15 cellular contexts compared by ENCODE assay signal in the genomic region with DNA sequence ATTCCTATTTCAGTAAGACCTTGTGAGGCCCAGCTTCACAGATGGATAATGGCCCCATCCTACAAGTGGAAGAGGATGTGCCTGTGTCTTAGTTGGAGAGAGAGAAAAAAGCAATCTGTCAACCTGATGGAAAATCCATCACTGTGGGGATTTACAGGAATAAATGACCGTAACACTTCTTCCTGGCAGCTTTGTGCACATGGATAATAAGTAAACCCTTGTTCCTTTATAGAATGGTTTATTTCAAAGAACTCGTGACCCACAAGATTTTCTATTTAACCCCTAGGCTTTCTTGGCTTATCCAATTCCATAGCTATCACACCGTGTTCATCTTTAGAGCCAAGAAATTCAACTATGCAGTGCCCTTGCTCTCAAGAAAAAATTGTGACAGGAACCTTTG.
A peak's percentile ranks its signal among the peaks of the same experiment; 100 is the strongest.
DNase-seq lines count a peak whose midpoint lies in the region; ATAC-seq and TF ChIP-seq lines count a peak whose summit lies in the region.
"Had no signal": no experiment of that assay in that cellular context is flagged by ENCODE, and none has a peak within 500 bp of the region (broad histone marks: within the 10 kb centered on the region; RNA-seq: fewer than 3 reads in every experiment).

No MANE protein-coding gene starts in this region.

- H3K9ac ChIP-seq in neuronal stem cell (ENCODE audit: low read depth, low read length, poor library complexity) = no peak overlapping the region

- DNase-seq in HFFc6 = no peak
- peak; percentile 17 for DNase-seq in SK-MEL-5 (ENCODE audit: low read depth, low spot score)
- no peak for DNase-seq in neuronal stem cell (ENCODE audit: low spot score)
- DNase-seq in spleen = no peak
- DNase-seq in SHP77 treated with DMSO at 0.1 percent for 48 hours (lab: John Stamatoyannopoulos, UW) = no peak
- no peak for DNase-seq in suprapubic skin (ENCODE audit: low spot score in 2 of 2)
- DNase-seq: BE2C; CD4-positive, alpha-beta memory T cell; DMS153; DMS79 treated with DMSO at 0.1 percent for 48 hours; EL; GOT3; H9 had no signal

- H3K14ac ChIP-seq in neuronal stem cell (ENCODE audit: low read length) = no peak overlapping the region

- no peaks in the 10 kb centered on the region for H3K27me3 Mint-ChIP-seq in HFFc6 (ENCODE audit: insufficient read depth)

- H3K4ac ChIP-seq in neuronal stem cell (ENCODE audit: low read length) = no peak overlapping the region

- no peak for TF ChIP-seq CTCF in HFFc6 (IDR thresholded peaks at IDR 0.05)
- no peak for TF ChIP-seq CTCF in spleen (IDR thresholded peaks at IDR 0.05 in 8 of 11, conservative IDR thresholded peaks at IDR 0.05 in 3 of 11)
- TF ChIP-seq CTCF in suprapubic skin (IDR thresholded peaks at IDR 0.05) = no peak

- TF ChIP-seq EP300 in suprapubic skin (IDR thresholded peaks at IDR 0.05) = no peak

- H3K4me2 ChIP-seq in neuronal stem cell (ENCODE audit: insufficient read depth, low read length, poor library complexity, severe bottlenecking) = no peak overlapping the region

- H3K23ac ChIP-seq in neuronal stem cell (ENCODE audit: low read depth, low read length, poor library complexity) = no peak overlapping the region

- H2AK5ac ChIP-seq in neuronal stem cell (ENCODE audit: low read depth, low read length) = peak overlapping the region; percentile 3

- H3K9me3 ChIP-seq in neuronal stem cell (replicated peaks in 1 of 2; ENCODE audit: control insufficient read depth in 2 of 2, insufficient read depth in 1 of 2, low read depth in 1 of 2, low read length in 2 of 2) (no peaks in the 10 kb centered on the region), spleen (no peaks in the 10 kb centered on the region), suprapubic skin (no peaks in the 10 kb centered on the region)
- H3K9me3 ChIP-seq: BE2C had no signal

- no peaks in the 10 kb centered on the region for H3K36me3 ChIP-seq in neuronal stem cell (replicated peaks in 1 of 2; ENCODE audit: control insufficient read depth in 2 of 2, insufficient read depth in 2 of 2, low read length in 2 of 2)
- no peaks in the 10 kb centered on the region for H3K36me3 ChIP-seq in spleen
- no peaks in the 10 kb centered on the region for H3K36me3 ChIP-seq in suprapubic skin
- H3K36me3 ChIP-seq: BE2C had no signal

- TF ChIP-seq POLR2A in spleen (IDR thresholded peaks at IDR 0.05) = no peak
- TF ChIP-seq POLR2A in suprapubic skin (IDR thresholded peaks at IDR 0.05) = no peak

- no peaks in the 10 kb centered on the region for H3K27me3 ChIP-seq in neuronal stem cell (ENCODE audit: control insufficient read depth in 3 of 3, insufficient read depth in 3 of 3, low read depth in 1 of 3, low read length in 3 of 3)
- peaks cover 0 to 4% (median 0%) of the 10 kb centered on the region in 7 donors for H3K27me3 ChIP-seq in spleen (replicated peaks in 1 of 7)
- no peaks in the 10 kb centered on the region for H3K27me3 ChIP-seq in suprapubic skin
- H3K27me3 ChIP-seq: BE2C had no signal

- H3K36me3 Mint-ChIP-seq in HFFc6 (ENCODE audit: low read depth) = peaks cover 8% of the 10 kb centered on the region; the same call in 1 of the 2 replicates
- H3K36me3 Mint-ChIP-seq: CD4-positive, alpha-beta memory T cell had no signal

- no peak for ATAC-seq in GM21360 (IDR thresholded peaks at IDR 0.05; ENCODE audit: unreplicated experiment)

- H3K27ac Mint-ChIP-seq in HFFc6 = peak overlapping the region; percentile 37
- H3K27ac Mint-ChIP-seq: CD4-positive, alpha-beta memory T cell; H9 had no signal

- H4K8ac ChIP-seq in neuronal stem cell (ENCODE audit: low read depth, low read length) = no peak overlapping the region

- in situ Hi-C loops in SK-MEL-5 (cut with HindIII; ENCODE audit: low pct_unique_long_range_greater_than_20kb, low sequenced_read_pairs) = no loop called here

- no peak overlapping the region for H4K91ac ChIP-seq in neuronal stem cell (ENCODE audit: low read depth, low read length, poor library complexity)

- no peak overlapping the region for H3K18ac ChIP-seq in neuronal stem cell (ENCODE audit: low read length)

- H2BK15ac ChIP-seq in neuronal stem cell (ENCODE audit: low read length) = no peak overlapping the region

- H2BK120ac ChIP-seq in neuronal stem cell (ENCODE audit: low read depth, low read length) = no peak overlapping the region

- H3K27ac ChIP-seq in neuronal stem cell (replicated peaks; ENCODE audit: low read length) (no peak overlapping the region), spleen (no peak overlapping the region), suprapubic skin (no peak overlapping the region)
- H3K27ac ChIP-seq: C4-2B had no signal

- H3K79me1 ChIP-seq in neuronal stem cell (ENCODE audit: low read depth, low read length) = no peaks in the 10 kb centered on the region

- H2BK12ac ChIP-seq in neuronal stem cell (ENCODE audit: low read length) = no peak overlapping the region

- H3K9me3 Mint-ChIP-seq in HFFc6 = no peaks in the 10 kb centered on the region
- H3K9me3 Mint-ChIP-seq: H9 had no signal

- H3K4me3 ChIP-seq in neuronal stem cell (ENCODE audit: low read length in 2 of 2) = no peak overlapping the region
- H3K4me3 ChIP-seq in spleen = no peak overlapping the region
- H3K4me3 ChIP-seq in suprapubic skin = no peak overlapping the region

- no peak overlapping the region for H2BK5ac ChIP-seq in neuronal stem cell (ENCODE audit: low read length)

- no CpG with 5 or more reads among the region's 3 CpGs for WGBS in neuronal stem cell (ENCODE audit: extremely low coverage in 2 of 2, insufficient read length in 2 of 2, insufficient replicate concordance in 1 of 2), 2 donors
- WGBS in spleen, 5 donors = 78 to 89% (median 82%) methylated on average over 3 of the region's 3 CpGs
- WGBS in suprapubic skin = 81% methylated on average over 3 of the region's 3 CpGs

- intact Hi-C loops in spleen (cut with DNase I; ENCODE audit: low total_unique reads) = no loop called here

- H2AFZ ChIP-seq in neuronal stem cell (ENCODE audit: low read length) = no peak overlapping the region

- H3K4me3 Mint-ChIP-seq in HFFc6 = peak overlapping the region; percentile 6; the same call in 1 of the 2 replicates
- H3K4me3 Mint-ChIP-seq: CD4-positive, alpha-beta memory T cell; H9 had no signal

- peaks cover 0 to 5% of the 10 kb centered on the region in 2 donors for H3K4me1 ChIP-seq in neuronal stem cell (ENCODE audit: control insufficient read depth in 2 of 2, insufficient read depth in 1 of 2, low read depth in 1 of 2, low read length in 2 of 2)
- no peaks in the 10 kb centered on the region for H3K4me1 ChIP-seq in spleen
- H3K4me1 ChIP-seq in suprapubic skin = peaks cover under 1% of the 10 kb centered on the region
- H3K4me1 ChIP-seq: BE2C had no signal

- H3K4me1 Mint-ChIP-seq in HFFc6 (ENCODE audit: low read depth) = peaks cover 93% of the 10 kb centered on the region
- H3K4me1 Mint-ChIP-seq: CD4-positive, alpha-beta memory T cell had no signal
